In the genomic region with DNA sequence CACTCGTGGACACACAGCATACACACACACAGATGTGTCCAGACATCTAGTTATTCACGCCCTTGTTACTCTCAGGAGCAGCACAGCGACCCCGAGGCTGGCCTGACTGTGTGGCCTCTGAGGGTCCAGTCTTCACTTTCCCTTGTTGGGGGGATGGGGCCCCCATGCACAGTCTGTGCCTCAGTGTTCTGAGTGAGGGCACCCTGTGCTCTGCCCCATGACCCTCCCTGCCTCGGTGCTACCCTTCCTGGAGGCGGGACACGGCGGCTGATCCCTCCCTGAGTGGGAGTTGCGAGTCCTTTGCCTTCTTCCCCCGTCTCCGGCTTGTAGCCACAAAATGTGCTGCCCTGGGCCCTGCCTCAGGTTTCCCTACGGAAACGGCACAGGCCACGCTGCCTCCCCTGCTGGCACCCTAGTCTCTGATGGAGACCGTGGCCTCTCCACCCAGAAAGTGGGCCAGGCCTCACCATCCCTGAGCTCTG, we compare ENCODE assay signal across 10 cellular contexts. TPM values are rescaled to one million over a fixed set of nuclear protein-coding genes. Genes with fewer than 3 reads are reported as not detected.
DNase-seq lines count a peak whose midpoint lies in the region; ATAC-seq and TF ChIP-seq lines count a peak whose summit lies in the region.
"Had no signal": no experiment of that assay in that cellular context is flagged by ENCODE, and none has a peak within 500 bp of the region (broad histone marks: within the 10 kb centered on the region; RNA-seq: fewer than 3 reads in every experiment).

No MANE protein-coding gene starts in this region.

- H3K9me3 Mint-ChIP-seq in brain, result peaks cover 0 to 4% (median 0%) of the 10 kb centered on the region in 5 experiments
- no peaks in the 10 kb centered on the region for H3K9me3 Mint-ChIP-seq in natural killer cell treated with Interleukin-12 subunit alpha and Interleukin-12 subunit beta and Interleukin-15 and Interleukin-18, amount 100 ng/mL, for 72 hours
- H3K9me3 Mint-ChIP-seq: activated T-helper 2 cell treated with anti-CD3 and anti-CD28 coated beads, Interferon-gamma antibody, Interleukin-2, Interleukin-4, amounts not matched to agents 10 μg/mL and 5 μg/mL and 100 μg/mL, durations not matched to agents 14 hours and 24 hours and 36 hours had no signal

- H3K4me1 Mint-ChIP-seq in brain, result peaks cover 36% of the 10 kb centered on the region
- peaks cover 0 to 9% of the 10 kb centered on the region in 2 donors for H3K4me1 Mint-ChIP-seq in natural killer cell treated with Interleukin-12 subunit alpha and Interleukin-12 subunit beta and Interleukin-15 and Interleukin-18, amount 100 ng/mL, for 72 hours (ENCODE audit: low read depth in 2 of 2)

- H3K4me3 Mint-ChIP-seq in brain, result peak overlapping the region in 1 of 5 experiments; percentile 46
- H3K4me3 Mint-ChIP-seq in natural killer cell treated with Interleukin-12 subunit alpha and Interleukin-12 subunit beta and Interleukin-15 and Interleukin-18, amount 100 ng/mL, for 72 hours, result no peak overlapping the region

- no peaks in the 10 kb centered on the region for H3K27me3 ChIP-seq in HUES6 (ENCODE audit: control insufficient read depth, insufficient read depth, low read length)
- no peaks in the 10 kb centered on the region for H3K27me3 ChIP-seq in mesenchymal stem cell (ENCODE audit: control insufficient read depth in 1 of 2, insufficient read depth in 1 of 2, low read length in 2 of 2)
- no peaks in the 10 kb centered on the region for H3K27me3 ChIP-seq in subcutaneous abdominal adipose tissue (ENCODE audit: control insufficient read depth in 5 of 5, insufficient read depth in 4 of 5, low read length in 5 of 5)
- H3K27me3 ChIP-seq in BE2C, result no peaks in the 10 kb centered on the region
- H3K27me3 ChIP-seq: body of pancreas had no signal

- H2BK15ac ChIP-seq in mesenchymal stem cell (ENCODE audit: low read depth, poor library complexity, severe bottlenecking), result peak overlapping the region; percentile 96

- H2BK5ac ChIP-seq in mesenchymal stem cell (ENCODE audit: low read depth, low read length, poor library complexity, severe bottlenecking), result peak overlapping the region; percentile 67

- peaks cover 22% of the 10 kb centered on the region for H3K36me3 Mint-ChIP-seq in brain
- H3K36me3 Mint-ChIP-seq in natural killer cell treated with Interleukin-12 subunit alpha and Interleukin-12 subunit beta and Interleukin-15 and Interleukin-18, amount 100 ng/mL, for 72 hours, result no peaks in the 10 kb centered on the region

- peak overlapping the region; percentile 90 to 91 for H3K18ac ChIP-seq in mesenchymal stem cell (ENCODE audit: low read depth in 1 of 2, low read length in 2 of 2)

- no peak for TF ChIP-seq CTCF in brain (conservative IDR thresholded peaks at IDR 0.05)
- TF ChIP-seq CTCF in BE2C (IDR thresholded peaks at IDR 0.05; ENCODE audit: low read depth, low read length), result no peak

- peak overlapping the region; percentile 64 for H3K9ac ChIP-seq in HUES6 (ENCODE audit: low read length)
- peak overlapping the region; percentile 80 for H3K9ac ChIP-seq in mesenchymal stem cell (ENCODE audit: low read length)
- peak overlapping the region in 3 of 5 donors; percentile 4 to 39 (median 37) for H3K9ac ChIP-seq in subcutaneous abdominal adipose tissue (ENCODE audit: low read length in 5 of 5)

- H3K79me1 ChIP-seq in mesenchymal stem cell (replicated peaks; ENCODE audit: low read length, poor library complexity, severe bottlenecking), result no peaks in the 10 kb centered on the region

- DNase-seq in mesenchymal stem cell (no peak), BE2C (no peak), cerebellar nuclear complex (lab: John Stamatoyannopoulos, UW) (no peak)
- DNase-seq in natural killer cell treated with Interleukin-12 subunit alpha and Interleukin-12 subunit beta and Interleukin-15 and Interleukin-18, amount 100 ng/mL, for 72 hours (ENCODE audit: low spot score), result no peak
- DNase-seq: midbrain had no signal

- no peak for ATAC-seq in natural killer cell treated with Interleukin-12 subunit alpha and Interleukin-12 subunit beta and Interleukin-15 and Interleukin-18, amount 100 ng/mL, for 72 hours

- H3K27ac ChIP-seq in HUES6 (ENCODE audit: low read depth, low read length), result peak overlapping the region; percentile 90
- H3K27ac ChIP-seq in mesenchymal stem cell (ENCODE audit: low read length, poor library complexity, severe bottlenecking), result no peak overlapping the region
- H3K27ac ChIP-seq in subcutaneous abdominal adipose tissue (ENCODE audit: low read depth, low read length), result peak overlapping the region; percentile 89
- H3K27ac ChIP-seq: body of pancreas had no signal

- H3K23ac ChIP-seq in mesenchymal stem cell (ENCODE audit: low read length in 2 of 2), result peak overlapping the region in 1 of 2 experiments; percentile 37

- peak overlapping the region; percentile 88 for H2AK5ac ChIP-seq in mesenchymal stem cell (ENCODE audit: low read length, severe bottlenecking)

- H3K27me3 Mint-ChIP-seq in brain, result no peaks in the 10 kb centered on the region
- peaks cover 0 to 3% of the 10 kb centered on the region in 2 donors for H3K27me3 Mint-ChIP-seq in natural killer cell treated with Interleukin-12 subunit alpha and Interleukin-12 subunit beta and Interleukin-15 and Interleukin-18, amount 100 ng/mL, for 72 hours

- no peak overlapping the region for H3K4me3 ChIP-seq in HUES6 (ENCODE audit: low read depth, low read length)
- H3K4me3 ChIP-seq in mesenchymal stem cell (ENCODE audit: insufficient read depth in 1 of 2, low read depth in 1 of 2, low read length in 2 of 2), result no peak overlapping the region
- H3K4me3 ChIP-seq in subcutaneous abdominal adipose tissue (ENCODE audit: low read depth in 1 of 5, low read length in 5 of 5), result no peak overlapping the region
- H3K4me3 ChIP-seq in BE2C (ENCODE audit: low read depth, low read length), result no peak overlapping the region
- H3K4me3 ChIP-seq: body of pancreas had no signal

- H3K36me3 ChIP-seq in HUES6 (ENCODE audit: control insufficient read depth, insufficient read depth, low read length) (peaks cover 14% of the 10 kb centered on the region), mesenchymal stem cell (ENCODE audit: control insufficient read depth in 1 of 2, insufficient read depth in 2 of 2, low read depth in 1 of 2, low read length in 2 of 2) (peaks cover 13 to 28% of the 10 kb centered on the region in 2 experiments), subcutaneous abdominal adipose tissue (ENCODE audit: control insufficient read depth in 5 of 5, insufficient read depth in 5 of 5, low read length in 5 of 5) (peaks cover 0 to 14% (median 8%) of the 10 kb centered on the region in 5 donors), BE2C (no peaks in the 10 kb centered on the region; the same call in 1 of the 2 replicates)

- H2BK12ac ChIP-seq in mesenchymal stem cell (ENCODE audit: low read length in 2 of 2), result peak overlapping the region; percentile 81 to 97

- peak overlapping the region; percentile 56 to 96 (median 88) for H3K27ac Mint-ChIP-seq in brain
- H3K27ac Mint-ChIP-seq in natural killer cell treated with Interleukin-12 subunit alpha and Interleukin-12 subunit beta and Interleukin-15 and Interleukin-18, amount 100 ng/mL, for 72 hours, result no peak overlapping the region
- H3K27ac Mint-ChIP-seq: activated T-helper 2 cell treated with anti-CD3 and anti-CD28 coated beads, Interferon-gamma antibody, Interleukin-2, Interleukin-4, amounts not matched to agents 10 μg/mL and 5 μg/mL and 100 μg/mL, durations not matched to agents 14 hours and 24 hours and 36 hours had no signal

- peak overlapping the region; percentile 80 for H4K8ac ChIP-seq in mesenchymal stem cell (ENCODE audit: low read length)

- peak overlapping the region; percentile 100 for H4K91ac ChIP-seq in mesenchymal stem cell (ENCODE audit: low read length)

- H3K14ac ChIP-seq in mesenchymal stem cell (ENCODE audit: low read length in 2 of 2), result peak overlapping the region in 1 of 2 experiments; percentile 93

- peak overlapping the region; percentile 97 for H2BK120ac ChIP-seq in mesenchymal stem cell (ENCODE audit: low read depth, low read length)

- H3K4me1 ChIP-seq in HUES6 (ENCODE audit: control insufficient read depth, insufficient read depth, low read length) (peaks cover 35% of the 10 kb centered on the region), mesenchymal stem cell (ENCODE audit: control insufficient read depth, insufficient read depth, low read depth, low read length) (peaks cover 27% of the 10 kb centered on the region), subcutaneous abdominal adipose tissue (ENCODE audit: control insufficient read depth in 5 of 5, insufficient read depth in 5 of 5, low read length in 5 of 5) (peaks cover 2 to 32% (median 21%) of the 10 kb centered on the region in 5 donors), BE2C (peaks cover 9% of the 10 kb centered on the region)

- 94% methylated on average over 15 of the region's 15 CpGs for WGBS in mesenchymal stem cell

- no peak overlapping the region for H2AFZ ChIP-seq in mesenchymal stem cell (ENCODE audit: low read depth, low read length)

- H3K9me3 ChIP-seq in HUES6 (ENCODE audit: control insufficient read depth, insufficient read depth, low read depth, low read length), result no peaks in the 10 kb centered on the region
- peaks cover 4% of the 10 kb centered on the region for H3K9me3 ChIP-seq in mesenchymal stem cell (ENCODE audit: control insufficient read depth, low read length)
- H3K9me3 ChIP-seq in subcutaneous abdominal adipose tissue (ENCODE audit: control insufficient read depth in 5 of 5, low read length in 5 of 5), result no peaks in the 10 kb centered on the region
- no peaks in the 10 kb centered on the region for H3K9me3 ChIP-seq in BE2C
- H3K9me3 ChIP-seq: body of pancreas had no signal

- H3K4me2 ChIP-seq in mesenchymal stem cell (ENCODE audit: low read length, poor library complexity, severe bottlenecking), result no peak overlapping the region

- H3K4ac ChIP-seq in mesenchymal stem cell (ENCODE audit: low read depth in 1 of 2, low read length in 2 of 2), result peak overlapping the region; percentile 95 to 100

RNA-seq across cellular contexts. Expression of a gene that starts 8.6 kb away (rescaled TPM):
- polyA plus RNA-seq in brain (ENCODE audit: insufficient read depth, low read depth, low replicate concordance), result 63.4 TPM
- 276 TPM for polyA plus RNA-seq in mesenchymal stem cell (2013, experiment 1 of 2)
- polyA plus RNA-seq in mesenchymal stem cell (2013, experiment 2 of 2), result 282 TPM
- 10 to 100 TPM; 15.3 to 15.4 TPM for total RNA-seq in natural killer cell treated with Interleukin-12 subunit alpha and Interleukin-12 subunit beta and Interleukin-15 and Interleukin-18, amount 100 ng/mL, for 72 hours
- polyA plus RNA-seq in BE2C (2012; ENCODE audit: insufficient read depth, insufficient read length, low read depth), result 64.1 TPM

RNA-seq across cellular contexts. Expression of a gene that starts 21.8 kb away (rescaled TPM):
- polyA plus RNA-seq in brain (ENCODE audit: insufficient read depth, low read depth, low replicate concordance), result 27.4 TPM
- polyA plus RNA-seq in mesenchymal stem cell (2013, experiment 1 of 2), result 14.5 TPM
- polyA plus RNA-seq in mesenchymal stem cell (2013, experiment 2 of 2), result 14.1 TPM
- 10 to 100 TPM; 35.5 to 89.9 TPM for total RNA-seq in natural killer cell treated with Interleukin-12 subunit alpha and Interleukin-12 subunit beta and Interleukin-15 and Interleukin-18, amount 100 ng/mL, for 72 hours
- polyA plus RNA-seq in BE2C (2012; ENCODE audit: insufficient read depth, insufficient read length, low read depth), result 57.2 TPM

RNA-seq across cellular contexts. Expression of a gene that starts 48.6 kb away (rescaled TPM):
- polyA plus RNA-seq in brain (ENCODE audit: insufficient read depth, low read depth, low replicate concordance), result 83.2 TPM
- 72.9 TPM for polyA plus RNA-seq in mesenchymal stem cell (2013, experiment 1 of 2)
- 72.1 TPM for polyA plus RNA-seq in mesenchymal stem cell (2013, experiment 2 of 2)
- 100 to 1,000 TPM in 1 of 2 donors, 10 to 100 TPM in 1; 98.1 to 136 TPM for total RNA-seq in natural killer cell treated with Interleukin-12 subunit alpha and Interleukin-12 subunit beta and Interleukin-15 and Interleukin-18, amount 100 ng/mL, for 72 hours
- polyA plus RNA-seq in BE2C (2012; ENCODE audit: insufficient read depth, insufficient read length, low read depth), result 49.5 TPM

Comparison
In these comparisons a context has a peak if more than half of its experiments do, and no peak if none do; other contexts are left out.
1. H3K27ac Mint-ChIP-seq: peak in brain (5 of 5); none in natural killer cell treated with Interleukin-12 subunit alpha and Interleukin-12 subunit beta and Interleukin-15 and Interleukin-18, amount 100 ng/mL, for 72 hours (0 of 2).
2. Peak in every context shown above with its lines, with median percentiles within 50 percentile points of each other: H3K9ac ChIP-seq.